16 cellular contexts compared by ENCODE assay signal in genomic region chr1:168407832-168408530, GRCh38.
DNase-seq lines count a peak whose midpoint lies in the region; ATAC-seq, FAIRE-seq and TF ChIP-seq lines count a peak whose summit lies in the region.
"Had no signal": no experiment of that assay in that cellular context is flagged by ENCODE, and none has a peak within 500 bp of the region (broad histone marks: within the 10 kb centered on the region; RNA-seq: fewer than 3 reads in every experiment).

No MANE protein-coding gene starts in this region.

- TF ChIP-seq CTCF in A549 (IDR thresholded peaks at IDR 0.05) (no peak), DND-41 (IDR thresholded peaks at IDR 0.05; ENCODE audit: borderline replicate concordance, extremely low read depth, low read length, poor library complexity, severe bottlenecking) (no peak), RWPE2 (IDR thresholded peaks at IDR 0.05; ENCODE audit: poor library complexity, severe bottlenecking) (no peak), gastroesophageal sphincter (IDR thresholded peaks at IDR 0.05) (no peak)

- TF ChIP-seq RAD21 in A549 (conservative IDR thresholded peaks at IDR 0.05 in 1 of 2, IDR thresholded peaks at IDR 0.05 in 1 of 2): no peak

- H4K20me1 ChIP-seq in DND-41 (ENCODE audit: insufficient read depth, low read length): no peaks in the 10 kb centered on the region

- TF ChIP-seq EP300 in A549 (IDR thresholded peaks at IDR 0.05): no peak
- TF ChIP-seq EP300 in gastroesophageal sphincter (IDR thresholded peaks at IDR 0.05): no peak

- ATAC-seq in A549 (peak; percentile 18 to 23; a peak in 1 of 6 replicates), DND-41 (ENCODE audit: insufficient read depth, low read depth) (no peak), RWPE2 (ENCODE audit: low read depth) (peak; percentile 24; the same call in 2 of the 3 replicates), gastroesophageal sphincter (no peak), HG03457 (IDR thresholded peaks at IDR 0.05; ENCODE audit: unreplicated experiment) (no peak), Right ventricle myocardium superior (ENCODE audit: poor library complexity) (no peak)

- DNase-seq in A549 (ENCODE audit: low read depth in 1 of 2, low spot score in 1 of 2): no peak
- no peak for DNase-seq in DND-41
- no peak for DNase-seq in RWPE2 (ENCODE audit: low spot score)
- DNase-seq in SK-N-DZ (ENCODE audit: low spot score): no peak
- no peak for DNase-seq in Right ventricle myocardium superior
- DNase-seq: activated CD8-positive, alpha-beta memory T cell treated with anti-CD3 and anti-CD28 coated beads for 24 hours; adrenal gland; DMS153; NCI-H2081 treated with DMSO at 0.1 percent for 48 hours; NCI-H526 treated with DMSO at 0.1 percent for 48 hours; SHP77; stimulated activated naive CD4-positive, alpha-beta T cell had no signal

- 59% methylated on average over 1 of the region's 1 CpG for WGBS in A549 (ENCODE audit: missing lambda C conversion rate)
- WGBS in gastroesophageal sphincter (ENCODE audit: low coverage in 1 of 2), 2 donors: 78 to 100% methylated on average over 1 of the region's 1 CpG

- peaks cover 17% of the 10 kb centered on the region for H3K4me1 ChIP-seq in A549
- H3K4me1 ChIP-seq in DND-41 (ENCODE audit: insufficient read depth, low read length): peaks cover 11% of the 10 kb centered on the region; the same call in 1 of the 2 replicates
- H3K4me1 ChIP-seq in RWPE2 (ENCODE audit: insufficient read depth, poor library complexity, severe bottlenecking): peaks cover 21% of the 10 kb centered on the region
- H3K4me1 ChIP-seq in gastroesophageal sphincter: no peaks in the 10 kb centered on the region
- H3K4me1 ChIP-seq: adrenal gland had no signal

- no peak overlapping the region for H2AFZ ChIP-seq in DND-41 (ENCODE audit: low read depth, low read length)
- H2AFZ ChIP-seq: GM23248 had no signal

- H3K36me3 ChIP-seq in DND-41 (ENCODE audit: insufficient read depth, low read length) (no peaks in the 10 kb centered on the region), RWPE2 (ENCODE audit: low read depth) (no peaks in the 10 kb centered on the region), gastroesophageal sphincter (no peaks in the 10 kb centered on the region)
- H3K36me3 ChIP-seq: adrenal gland had no signal

- TF ChIP-seq POLR2A in A549 (IDR thresholded peaks at IDR 0.05; ENCODE audit: low read length): no peak
- TF ChIP-seq POLR2A in gastroesophageal sphincter (IDR thresholded peaks at IDR 0.05): no peak

- POLR2A ChIA-PET in A549 (lab: Yijun Ruan, JAX): no interaction called here

- H3K4me2 ChIP-seq in A549: peak overlapping the region; percentile 38
- H3K4me2 ChIP-seq in DND-41 (ENCODE audit: insufficient read depth, low read length): peak overlapping the region; percentile 34

- H3K27me3 ChIP-seq in DND-41 (ENCODE audit: insufficient read depth, low read length, poor library complexity) (no peaks in the 10 kb centered on the region), RWPE2 (ENCODE audit: insufficient read depth, poor library complexity, severe bottlenecking) (no peaks in the 10 kb centered on the region), gastroesophageal sphincter (no peaks in the 10 kb centered on the region)
- H3K27me3 ChIP-seq: adrenal gland had no signal

- H3K9ac ChIP-seq in DND-41 (ENCODE audit: low read depth, low read length): no peak overlapping the region
- H3K9ac ChIP-seq: GM23248 had no signal

- H3K4me3 ChIP-seq in A549 (no peak overlapping the region), DND-41 (ENCODE audit: low read depth in 1 of 2, low read length in 2 of 2) (no peak overlapping the region), RWPE2 (ENCODE audit: severe bottlenecking) (no peak overlapping the region), gastroesophageal sphincter (no peak overlapping the region)
- H3K4me3 ChIP-seq: adrenal gland, GM23248 had no signal

- no peaks in the 10 kb centered on the region for H3K79me2 ChIP-seq in DND-41 (ENCODE audit: insufficient read depth, low read length)

- FAIRE-seq in A549 (lab: Jason Lieb, UNC) (peak; percentile 49), colon (lab: Jason Lieb, UNC) (peak; percentile 65)

- intact Hi-C loops in Right ventricle myocardium superior (cut with DNase I): no loop called here

- CTCF ChIA-PET in A549 (lab: Yijun Ruan, JAX): interaction anchor here (1.0 kb wide), 1 partner anchor 12 kb away, joined by 3 read pairs; no protein-coding TSS in a partner anchor

- H3K27ac ChIP-seq in A549: no peak overlapping the region
- no peak overlapping the region for H3K27ac ChIP-seq in DND-41 (ENCODE audit: low read length)
- H3K27ac ChIP-seq in RWPE2 (ENCODE audit: poor library complexity, severe bottlenecking): peak overlapping the region; percentile 56
- no peak overlapping the region for H3K27ac ChIP-seq in gastroesophageal sphincter
- H3K27ac ChIP-seq: adrenal gland, GM23248 had no signal

- H3K9me3 ChIP-seq in A549 (peaks cover 7% of the 10 kb centered on the region; the same call in 2 of the 3 replicates), DND-41 (ENCODE audit: insufficient read depth, low read length, severe bottlenecking) (no peaks in the 10 kb centered on the region), RWPE2 (ENCODE audit: severe bottlenecking) (no peaks in the 10 kb centered on the region), gastroesophageal sphincter (peaks cover 0 to 10% (median 0%) of the 10 kb centered on the region in 3 donors)
- H3K9me3 ChIP-seq: adrenal gland had no signal

TF ChIP-seq in A549, 52 proteins besides CTCF, POLR2A, EP300 and RAD21:
- TF ChIP-seq ZFP36 (IDR thresholded peaks at IDR 0.05; ENCODE audit: borderline replicate concordance, partially characterized antibody): no peak
- TF ChIP-seq HES2 (IDR thresholded peaks at IDR 0.05): 0 out of 2 replicates have a peak, but pooled peaks have one; percentile 7

Comparison
In these comparisons a context has a peak if more than half of its experiments do, and no peak if none do; other contexts are left out.
1. ATAC-seq: peak in A549 (2 of 2) and RWPE2 (single experiment); none in DND-41 (single experiment), gastroesophageal sphincter (single experiment), HG03457 (single experiment) and Right ventricle myocardium superior (single experiment).